In the genomic region with DNA sequence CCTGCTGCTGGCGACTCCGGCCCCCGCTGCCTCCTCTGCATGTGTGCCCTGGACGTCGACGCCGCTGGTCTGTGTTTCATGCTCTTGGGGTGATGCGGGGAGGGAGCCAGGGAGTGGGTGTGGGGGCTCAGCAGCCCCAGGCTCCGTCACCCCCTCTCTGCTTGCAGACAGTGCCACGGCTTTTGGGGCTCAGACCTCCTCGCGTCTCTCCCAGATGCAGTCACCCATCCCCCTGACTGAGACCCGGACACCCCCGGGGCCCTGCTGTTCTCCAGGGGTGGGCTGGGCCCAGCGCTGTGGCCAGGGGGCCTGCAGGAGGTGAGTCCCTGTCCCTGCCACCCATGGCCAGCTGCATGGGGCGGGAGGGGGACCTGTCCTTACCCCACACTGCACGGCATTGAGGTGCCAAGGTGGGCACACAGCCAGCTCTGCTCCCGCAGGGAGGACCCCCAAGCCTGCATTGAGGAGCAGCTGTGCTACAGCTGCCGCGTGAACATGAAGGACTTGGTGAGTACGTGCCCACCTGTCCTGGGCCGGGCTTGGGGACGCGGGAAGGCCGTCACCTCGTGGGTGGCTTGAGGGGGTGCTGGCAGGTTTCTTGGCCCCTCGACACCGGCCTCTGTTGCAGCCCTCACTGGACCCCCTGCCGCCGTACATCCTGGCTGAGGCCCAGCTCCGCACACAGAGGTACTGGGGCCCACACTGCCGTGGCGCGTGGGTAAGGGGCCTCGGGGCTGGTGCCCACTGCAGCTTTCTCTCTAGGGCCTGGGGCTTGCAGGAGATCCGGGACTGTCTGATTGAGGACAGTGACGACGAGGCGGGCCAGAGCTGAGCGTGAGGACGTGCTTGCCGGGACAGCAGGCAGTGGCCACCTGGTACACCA, we compare ENCODE assay signal across 20 cellular contexts. TPM values are rescaled to one million over a fixed set of nuclear protein-coding genes. Genes with fewer than 3 reads are reported as not detected.
"Had no signal": no experiment of that assay in that cellular context is flagged by ENCODE, and none has a peak within 500 bp of the region (broad histone marks: within the 10 kb centered on the region; RNA-seq: fewer than 3 reads in every experiment).

No MANE protein-coding gene starts in this region.

- H3K27ac ChIP-seq: esophagus muscularis mucosa, gastrocnemius medialis, heart right ventricle, psoas muscle, right lobe of liver, stomach, thoracic aorta had no signal

- H3K27ac Mint-ChIP-seq: memory B cell; nephron; stimulated activated effector memory CD8-positive, alpha-beta T cell treated with anti-CD3 and anti-CD28 coated beads, Interleukin-12 subunit alpha, Interleukin-12 subunit beta, amount 100 ng/mL, for 72 hours had no signal

- H3K27me3 ChIP-seq: esophagus muscularis mucosa, gastrocnemius medialis, heart right ventricle, right lobe of liver, stomach had no signal

- H3K4me1 ChIP-seq: gastrocnemius medialis, heart right ventricle, psoas muscle, right lobe of liver had no signal

- H3K27me3 Mint-ChIP-seq: memory B cell had no signal

- H3K9me3 Mint-ChIP-seq: memory B cell; nephron; stimulated activated effector memory CD8-positive, alpha-beta T cell treated with anti-CD3 and anti-CD28 coated beads, Interleukin-12 subunit alpha, Interleukin-12 subunit beta, amount 100 ng/mL, for 72 hours had no signal

- H3K4me1 Mint-ChIP-seq: nephron had no signal

- H3K4me3 Mint-ChIP-seq: memory B cell; nephron; stimulated activated effector memory CD8-positive, alpha-beta T cell treated with anti-CD3 and anti-CD28 coated beads, Interleukin-12 subunit alpha, Interleukin-12 subunit beta, amount 100 ng/mL, for 72 hours had no signal

- ATAC-seq: gastrocnemius medialis; stimulated activated effector memory CD8-positive, alpha-beta T cell treated with anti-CD3 and anti-CD28 coated beads, Interleukin-12 subunit alpha, Interleukin-12 subunit beta, amount 100 ng/mL, for 72 hours had no signal

- H3K4me3 ChIP-seq: esophagus muscularis mucosa, gastrocnemius medialis, heart right ventricle, psoas muscle, right lobe of liver, stomach, thoracic aorta had no signal

- DNase-seq: effector memory CD4-positive, alpha-beta T cell; gastrocnemius medialis; heart right ventricle; hypothalamus; kidney glomerular epithelial cell; midbrain; occipital lobe; psoas muscle; retina; right lobe of liver; stimulated activated CD4-positive, alpha-beta T cell treated with anti-CD3 and anti-CD28 coated beads, Interleukin-4, amount 100 ng/mL, for 1 hour; stimulated activated CD8-positive, alpha-beta memory T cell treated with anti-CD3 and anti-CD28 coated beads, Interleukin-4, amount 100 ng/mL, for 48 hours; substantia nigra had no signal

- H3K9me3 ChIP-seq: esophagus muscularis mucosa, gastrocnemius medialis, heart right ventricle, psoas muscle, right lobe of liver, stomach, thoracic aorta had no signal

RNA-seq across cellular contexts. Expression of gene SNAI3, which starts 28.4 kb away (rescaled TPM):
- total RNA-seq: fibroblast of villous mesenchyme had no signal
